ENCODE assay signal across 8 cellular contexts in the genomic region with DNA sequence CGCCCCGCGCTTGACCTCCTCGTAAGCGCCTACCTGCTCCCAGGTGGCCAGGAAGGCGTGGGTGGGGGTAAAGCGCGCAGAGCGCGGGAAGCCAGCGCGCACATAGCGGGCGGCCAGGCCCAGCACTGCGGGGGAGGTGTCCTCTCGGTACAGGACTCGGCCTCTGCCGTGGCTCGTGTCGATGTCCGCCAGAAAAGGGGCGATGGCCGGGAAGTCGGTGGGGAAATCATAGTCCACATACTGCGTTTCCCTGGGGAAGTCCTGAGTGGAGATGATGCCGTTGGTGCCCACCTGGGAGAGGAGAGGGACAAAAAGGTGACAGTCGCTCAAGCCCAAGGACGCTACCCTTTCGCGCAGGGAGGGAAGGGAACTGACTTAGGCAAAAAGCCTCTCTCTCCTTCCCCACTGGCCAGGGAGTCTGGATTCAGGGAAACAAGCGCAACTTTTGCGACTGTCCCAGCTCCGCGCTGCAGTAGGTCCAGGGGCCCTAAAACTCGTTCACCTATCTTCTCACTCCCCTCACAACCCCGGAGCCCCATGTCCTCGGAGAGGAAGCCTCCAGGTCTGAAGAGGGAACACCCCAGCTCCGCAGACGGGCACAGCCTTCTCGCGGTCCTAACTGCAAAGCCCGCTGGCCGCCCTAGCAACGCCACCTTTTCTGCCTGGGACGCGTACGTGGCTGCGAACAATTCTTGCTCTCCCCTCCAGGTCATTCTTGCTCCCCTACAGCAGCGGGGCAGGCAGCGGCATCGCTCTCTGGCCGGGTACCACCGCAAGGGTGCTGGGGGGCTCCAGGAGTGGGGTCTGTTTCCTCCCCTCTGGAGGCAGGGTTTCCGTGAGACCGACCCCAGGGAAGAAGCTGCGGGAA. TPM values are rescaled to one million over a fixed set of nuclear protein-coding genes. Genes with fewer than 3 reads are reported as not detected.
DNase-seq lines count a peak whose midpoint lies in the region; FAIRE-seq and TF ChIP-seq lines count a peak whose summit lies in the region.

No MANE protein-coding gene starts in this region.

- H3K27me3 ChIP-seq in OCI-LY3 (ENCODE audit: low read depth, low read length) = peaks cover 60% of the 10 kb centered on the region
- H3K27me3 ChIP-seq in ectodermal cell (ENCODE audit: control insufficient read depth, insufficient read depth, low read length, poor library complexity, severe bottlenecking) = peaks cover 52% of the 10 kb centered on the region

- no peaks in the 10 kb centered on the region for H3K36me3 ChIP-seq in OCI-LY3 (replicated peaks; ENCODE audit: low read depth, low read length)
- H3K36me3 ChIP-seq in ectodermal cell (ENCODE audit: control insufficient read depth, insufficient read depth, low read length) = no peaks in the 10 kb centered on the region
- H3K36me3 ChIP-seq in mesodermal cell (ENCODE audit: control insufficient read depth, insufficient read depth, low read length) = peaks cover 11% of the 10 kb centered on the region

- H3K4me3 ChIP-seq in OCI-LY3 (ENCODE audit: low read length) (peak overlapping the region; percentile 80), ectodermal cell (ENCODE audit: insufficient read depth, low read depth, low read length) (peak overlapping the region; percentile 65), mesodermal cell (ENCODE audit: extremely low read depth, insufficient read depth, low read length, poor library complexity, severe bottlenecking) (peak overlapping the region; percentile 72)

- peak overlapping the region; percentile 83 for H3K4me2 ChIP-seq in OCI-LY3 (ENCODE audit: low read length)

- H3K9me3 ChIP-seq in OCI-LY3 (ENCODE audit: insufficient read depth, low read length) (no peaks in the 10 kb centered on the region), ectodermal cell (ENCODE audit: control insufficient read depth, low read length) (no peaks in the 10 kb centered on the region), mesodermal cell (ENCODE audit: control insufficient read depth, low read length) (no peaks in the 10 kb centered on the region)

- no peaks in the 10 kb centered on the region for H3K79me2 ChIP-seq in OCI-LY3 (ENCODE audit: low read length)

- FAIRE-seq in urothelium cell line (lab: Jason Lieb, UNC) = peak; percentile 9

- no peak overlapping the region for H3K27ac ChIP-seq in OCI-LY3 (ENCODE audit: low read length)
- H3K27ac ChIP-seq in ectodermal cell (ENCODE audit: insufficient read depth, low read depth, low read length, poor library complexity, severe bottlenecking) = no peak overlapping the region
- peak overlapping the region; percentile 23 for H3K27ac ChIP-seq in mesodermal cell (ENCODE audit: low read depth, low read length, severe bottlenecking)

- 1% methylated on average over 56 of the region's 56 CpGs for WGBS in ectodermal cell, 2 experiments
- 1% methylated on average over 42 to 44 of the region's 56 CpGs for WGBS in mesodermal cell (ENCODE audit: insufficient coverage in 2 of 2), 2 experiments

- DNase-seq in GM10248 (ENCODE audit: extremely low spot score) (peak; percentile 32), urothelium cell line (ENCODE audit: low spot score) (no peak), NCI-H82 treated with DMSO at 0.1 percent for 48 hours (lab: John Stamatoyannopoulos, UW; ENCODE audit: unreplicated experiment) (no peak), occipital lobe (lab: John Stamatoyannopoulos, UW) (no peak), GOT3 (lab: John Stamatoyannopoulos, UW) (no peak)

- H3K9ac ChIP-seq in OCI-LY3 (ENCODE audit: low read length) = no peak overlapping the region

- H2AFZ ChIP-seq in OCI-LY3 (ENCODE audit: low read depth, low read length) = no peak overlapping the region

- H3K4me1 ChIP-seq in OCI-LY3 (ENCODE audit: low read length) = peaks cover 18% of the 10 kb centered on the region
- H3K4me1 ChIP-seq in ectodermal cell (ENCODE audit: control insufficient read depth, insufficient read depth, low read length) = peaks cover 3% of the 10 kb centered on the region
- peaks cover 6% of the 10 kb centered on the region for H3K4me1 ChIP-seq in mesodermal cell (ENCODE audit: control insufficient read depth, insufficient read depth, low read length, poor library complexity, severe bottlenecking)

- no peak for TF ChIP-seq CTCF in GM10248 (IDR thresholded peaks at IDR 0.05; ENCODE audit: control extremely low read depth, extremely low read depth, low read depth, missing control alignments)
- no peak for TF ChIP-seq CTCF in OCI-LY3 (IDR thresholded peaks at IDR 0.05; ENCODE audit: low read depth, low read length)

- CTCF ChIA-PET in GM10248 (lab: Yijun Ruan, JAX) = interaction anchor here (1.4 to 3.0 kb wide), 2 partner anchors 13 to 23 kb away, joined by 3 to 8 read pairs; no protein-coding TSS in a partner anchor

- POLR2A ChIA-PET in GM10248 (lab: Yijun Ruan, JAX) = no interaction called here

- H4K20me1 ChIP-seq in OCI-LY3 (ENCODE audit: insufficient read depth, low read length) = no peaks in the 10 kb centered on the region

RNA-seq across cellular contexts. Expression of a gene that starts 0.8 kb away (rescaled TPM):
- 30.5 TPM for polyA plus RNA-seq in ectodermal cell (2013, experiment 1 of 4)
- 38.5 TPM for polyA plus RNA-seq in ectodermal cell (2013, experiment 2 of 4)
- 33.2 TPM for polyA plus RNA-seq in ectodermal cell (2013, experiment 3 of 4)
- polyA plus RNA-seq in ectodermal cell (2013, experiment 4 of 4) = 35.4 TPM
- polyA plus RNA-seq in mesodermal cell (2013, experiment 1 of 2) = 230 TPM
- 314 TPM for polyA plus RNA-seq in mesodermal cell (2013, experiment 2 of 2)
- total RNA-seq in occipital lobe = 8.9 TPM
